Comparison of ENCODE assay signal across 17 cellular contexts in the genomic region with DNA sequence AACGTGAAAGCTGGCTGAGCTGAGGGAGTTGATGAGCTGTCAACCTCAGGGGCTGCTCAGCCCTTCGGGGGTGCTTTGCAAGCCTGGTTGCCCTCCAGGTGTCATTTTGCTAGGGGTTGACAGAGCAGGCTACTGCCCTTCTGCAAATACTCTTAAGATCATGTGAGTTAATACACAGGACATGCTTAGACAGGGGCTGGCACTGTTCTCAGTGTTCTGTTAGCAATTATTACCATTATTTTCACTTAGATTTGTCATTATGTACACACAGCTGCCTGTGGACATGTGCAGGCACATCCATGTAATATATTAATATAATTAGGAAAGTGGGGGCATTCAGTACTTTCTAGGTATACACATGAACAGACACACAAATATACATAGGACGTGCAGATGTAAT.
"Had no signal": no experiment of that assay in that cellular context is flagged by ENCODE, and none has a peak within 500 bp of the region (broad histone marks: within the 10 kb centered on the region; RNA-seq: fewer than 3 reads in every experiment).

No MANE protein-coding gene starts in this region.

- DNase-seq: activated B cell treated with CpG ODN at 0.5 μM for 24 hours; activated CD4-positive, alpha-beta T cell treated with anti-CD3 and anti-CD28 coated beads for 48 hours; activated gamma-delta T cell treated with Interleukin-2 at 50 U/mL for 16 hours; amniotic stem cell; body of pancreas; central memory CD4-positive, alpha-beta T cell; colonic mucosa; heart right ventricle; left colon; lower lobe of right lung; nephron progenitor cell; occipital lobe; stimulated activated CD4-positive, alpha-beta T cell treated with anti-CD3 and anti-CD28 coated beads, Interleukin-2, amount 100 ng/mL, for 48 hours; transverse colon had no signal

- ATAC-seq: body of pancreas; gastroesophageal sphincter; heart right ventricle; left colon; lower lobe of right lung; stimulated activated memory B cell treated with anti-CD40 and anti-IgM and Interleukin-4, amounts not matched to agents 10 μg/mL and 1 μg/mL and 100 μg/mL, for 72 hours had no signal

- H3K9me3 ChIP-seq: body of pancreas, colonic mucosa, gastroesophageal sphincter, heart right ventricle, lower lobe of right lung, transverse colon, vagina had no signal

- H3K27ac ChIP-seq: body of pancreas, colonic mucosa, gastroesophageal sphincter, heart right ventricle, lower lobe of right lung, transverse colon, vagina had no signal

- H3K36me3 ChIP-seq: colonic mucosa, gastroesophageal sphincter, heart right ventricle, lower lobe of right lung, transverse colon, vagina had no signal

- H3K27me3 ChIP-seq: body of pancreas, colonic mucosa, heart right ventricle, transverse colon, vagina had no signal

- H3K4me1 ChIP-seq: body of pancreas, colonic mucosa, gastroesophageal sphincter, lower lobe of right lung, transverse colon, vagina had no signal

- H3K4me3 ChIP-seq: body of pancreas, colonic mucosa, gastroesophageal sphincter, heart right ventricle, lower lobe of right lung, transverse colon, vagina had no signal
